In the genomic region with DNA sequence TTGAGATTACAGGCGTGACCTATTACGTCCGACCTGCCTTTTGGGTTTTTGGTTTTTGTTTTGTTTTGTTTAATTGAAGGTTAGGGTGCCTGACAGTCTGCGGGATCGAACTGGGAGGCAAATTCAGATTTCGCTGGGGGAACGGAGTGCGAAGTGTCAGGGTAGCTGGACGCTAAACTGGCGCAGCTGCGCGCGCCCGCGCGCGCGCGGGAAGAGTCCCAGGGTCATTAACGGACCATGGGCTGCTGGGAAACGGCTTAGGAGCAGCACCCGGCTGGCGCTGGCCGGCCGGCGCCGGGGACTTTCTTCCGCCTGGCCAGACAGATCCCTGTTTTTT, we compare ENCODE assay signal across 8 cellular contexts. TPM values are rescaled to one million over a fixed set of nuclear protein-coding genes. Genes with fewer than 3 reads are reported as not detected.
DNase-seq lines count a peak whose midpoint lies in the region; ATAC-seq and TF ChIP-seq lines count a peak whose summit lies in the region.

No MANE protein-coding gene starts in this region.

- DNase-seq in AG04449 (ENCODE audit: low read depth, low spot score) (no peak), OCI-M2 (lab: John Stamatoyannopoulos, UW; ENCODE audit: unreplicated experiment) (peak; percentile 94), cardiac muscle cell (ENCODE audit: low read depth in 1 of 2, low spot score in 1 of 2) (peak; percentile 91 to 92), ovary (peak; percentile 88 to 93 (median 88))
- no peak for DNase-seq in effector CD4-positive, alpha-beta T cell

- POLR2A ChIA-PET in AG04449 (lab: Yijun Ruan, JAX): interaction anchor here (0.6 to 1.1 kb wide), 5 partner anchors 10 to 131 kb away, joined by 3 to 5 read pairs (median 3); a partner anchor contains a TSS

- H3K27me3 ChIP-seq in cardiac muscle cell: no peaks in the 10 kb centered on the region
- no peaks in the 10 kb centered on the region for H3K27me3 ChIP-seq in ovary

- peak; percentile 44 for TF ChIP-seq POLR2A in ovary (IDR thresholded peaks at IDR 0.05)

- TF ChIP-seq EP300 in Ishikawa (IDR thresholded peaks at IDR 0.05; ENCODE audit: borderline replicate concordance): no peak
- no peak for TF ChIP-seq EP300 in ovary (IDR thresholded peaks at IDR 0.05)

- no peak for TF ChIP-seq RAD21 in Ishikawa (IDR thresholded peaks at IDR 0.05; ENCODE audit: low read depth)

- CTCF ChIA-PET in AG04449 (lab: Yijun Ruan, JAX): interaction anchor here (1.5 to 5.1 kb wide), 2 partner anchors 28 to 64 kb away, joined by 5 to 29 read pairs; a partner anchor contains a TSS

- intact Hi-C loops in ovary (cut with DNase I): loop anchor here (5.0 to 10.0 kb wide), 7 partner anchors 37 to 290 kb away; a partner anchor contains a TSS

- H3K9me3 ChIP-seq in cardiac muscle cell (ENCODE audit: low read depth): no peaks in the 10 kb centered on the region
- no peaks in the 10 kb centered on the region for H3K9me3 ChIP-seq in ovary

- WGBS in adipose tissue, 3 donors: 0% methylated on average over 28 of the region's 28 CpGs
- WGBS in ovary, 3 donors: 0 to 1% (median 0%) methylated on average over 28 of the region's 28 CpGs

- peak overlapping the region; percentile 93 for H3K4me3 ChIP-seq in AG04449 (ENCODE audit: low read depth, low read length)
- H3K4me3 ChIP-seq in cardiac muscle cell: peak overlapping the region; percentile 97
- H3K4me3 ChIP-seq in ovary: peak overlapping the region; percentile 97

- peak overlapping the region; percentile 63 for H3K27ac ChIP-seq in adipose tissue (ENCODE audit: low read depth, low read length)
- H3K27ac ChIP-seq in cardiac muscle cell: peak overlapping the region; percentile 98
- peak overlapping the region; percentile 91 to 93 for H3K27ac ChIP-seq in ovary

- H3K4me1 ChIP-seq in cardiac muscle cell (ENCODE audit: low read depth): peaks cover 32% of the 10 kb centered on the region
- peaks cover 7% of the 10 kb centered on the region for H3K4me1 ChIP-seq in ovary (ENCODE audit: insufficient read depth)

- peak; percentile 41 for ATAC-seq in GM18502 (IDR thresholded peaks at IDR 0.05; ENCODE audit: poor library complexity, unreplicated experiment)

- no peak for TF ChIP-seq CTCF in AG04449 (IDR thresholded peaks at IDR 0.05; ENCODE audit: insufficient read depth, low read length, missing control alignments)
- no peak for TF ChIP-seq CTCF in cardiac muscle cell (IDR thresholded peaks at IDR 0.05; ENCODE audit: low read depth, low read length)
- no peak for TF ChIP-seq CTCF in ovary (IDR thresholded peaks at IDR 0.05)

- H3K36me3 ChIP-seq in cardiac muscle cell (peaks cover 28% of the 10 kb centered on the region), ovary (no peaks in the 10 kb centered on the region)

TF ChIP-seq in Ishikawa, 13 proteins besides CTCF, POLR2A, EP300 and RAD21:
- TF ChIP-seq, protein P1, sequence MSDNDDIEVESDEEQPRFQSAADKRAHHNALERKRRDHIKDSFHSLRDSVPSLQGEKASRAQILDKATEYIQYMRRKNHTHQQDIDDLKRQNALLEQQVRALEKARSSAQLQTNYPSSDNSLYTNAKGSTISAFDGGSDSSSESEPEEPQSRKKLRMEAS (IDR thresholded peaks at IDR 0.05): peak; percentile 78
- TF ChIP-seq ZBTB7A (IDR thresholded peaks at IDR 0.05; ENCODE audit: low read depth) (no peak), TAF1 (IDR thresholded peaks at IDR 0.05; ENCODE audit: low read depth) (no peak; the same call in 1 of the 2 replicates), FOXM1 (IDR thresholded peaks at IDR 0.05; ENCODE audit: borderline replicate concordance, low read depth) (0 out of 2 replicates have a peak, but pooled peaks have one; percentile 6)
TF ChIP-seq in Ishikawa: peak in this region for 2.

RNA-seq across cellular contexts. Expression of a gene that starts 6.8 kb away (rescaled TPM):
- polyA plus RNA-seq in adipose tissue (100 to 1,000 TPM in 1 of 3 donors, 10 to 100 TPM in 2; 40.9 to 501 (median 47.1) TPM), cardiac muscle cell (88.0 and 88.8 TPM in 2 replicates), ovary (10 to 100 TPM; 41.9 to 66.0 TPM)
- total RNA-seq in cardiac muscle cell (184 and 226 TPM in 2 replicates), ovary (100 to 1,000 TPM; 119 to 506 (median 196) TPM)

RNA-seq across cellular contexts. Expression of a gene that starts 19.0 kb away (rescaled TPM):
- 100 to 1,000 TPM in 1 of 3 donors, 10 to 100 TPM in 2; 32.5 to 514 (median 76.3) TPM for polyA plus RNA-seq in adipose tissue
- total RNA-seq in cardiac muscle cell: 122 and 167 TPM in 2 replicates
- 51.2 and 92.3 TPM in 2 replicates for polyA plus RNA-seq in cardiac muscle cell
- total RNA-seq in ovary: 100 to 1,000 TPM in 5 of 7 donors, 10 to 100 TPM in 2; 51.5 to 340 (median 140) TPM
- polyA plus RNA-seq in ovary: 10 to 100 TPM; 44.6 to 83.1 TPM

RNA-seq across cellular contexts. Expression of a gene that starts 19.3 kb away (rescaled TPM):
- polyA plus RNA-seq in adipose tissue: 1 to 10 TPM in 1 of 3 donors, under 1 TPM in 2; 0.59 to 1.0 (median 0.80) TPM
- 1.6 and 3.1 TPM in 2 replicates for total RNA-seq in cardiac muscle cell
- polyA plus RNA-seq in cardiac muscle cell: 4.5 and 5.2 TPM in 2 replicates
- total RNA-seq in ovary: 1 to 10 TPM; 1.3 to 6.1 (median 3.9) TPM
- 1 to 10 TPM; 3.2 to 6.1 TPM for polyA plus RNA-seq in ovary

RNA-seq across cellular contexts. Expression of a gene that starts 27.6 kb away (rescaled TPM):
- polyA plus RNA-seq in adipose tissue (10 to 100 TPM; 29.7 to 55.0 (median 38.1) TPM), cardiac muscle cell (76.8 and 88.6 TPM in 2 replicates), ovary (10 to 100 TPM; 51.2 to 90.7 TPM)
- total RNA-seq in cardiac muscle cell (58.9 and 64.2 TPM in 2 replicates), ovary (10 to 100 TPM; 35.9 to 58.3 (median 47.5) TPM)

RNA-seq across cellular contexts. Expression of a gene that starts 28.3 kb away (rescaled TPM):
- polyA plus RNA-seq in adipose tissue: 10 to 100 TPM; 26.2 to 33.8 (median 31.5) TPM
- 26.6 and 34.9 TPM in 2 replicates for total RNA-seq in cardiac muscle cell
- polyA plus RNA-seq in cardiac muscle cell: 27.3 and 27.6 TPM in 2 replicates
- total RNA-seq in ovary: 10 to 100 TPM; 23.7 to 35.7 (median 28.2) TPM
- polyA plus RNA-seq in ovary: 10 to 100 TPM; 26.3 to 61.1 TPM

Comparison
In these comparisons a context has a peak if more than half of its experiments do, and no peak if none do; other contexts are left out.
1. DNase-seq: peak in OCI-M2 (single experiment), cardiac muscle cell (2 of 2) and ovary (5 of 5); none in AG04449 (single experiment) and effector CD4-positive, alpha-beta T cell (single experiment).
2. Peak in every context shown above with its lines, with median percentiles within 50 percentile points of each other: H3K4me3 ChIP-seq and H3K27ac ChIP-seq.